In the genomic region with DNA sequence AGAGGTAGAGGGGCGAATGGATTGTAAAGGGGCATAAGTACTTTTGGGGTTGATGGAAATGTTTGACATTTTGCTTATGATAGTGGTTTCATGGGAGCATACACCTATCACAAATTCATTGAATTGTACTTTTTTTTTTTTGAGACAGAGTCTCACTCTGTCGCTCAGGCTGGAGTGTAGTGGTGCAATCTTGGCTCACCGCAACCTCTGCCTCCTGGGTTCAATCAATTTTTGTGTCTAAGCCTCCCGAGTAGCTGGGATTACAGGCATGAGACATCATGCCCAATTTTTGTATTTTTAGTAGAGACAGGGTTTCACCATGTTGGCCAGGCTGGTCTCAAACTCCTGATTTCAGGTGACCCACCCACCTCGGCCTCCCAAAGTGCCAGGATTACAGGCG, we compare ENCODE assay signal across 4 cellular contexts. TPM values are rescaled to one million over a fixed set of nuclear protein-coding genes. Genes with fewer than 3 reads are reported as not detected.
"Had no signal": no experiment of that assay in that cellular context is flagged by ENCODE, and none has a peak within 500 bp of the region (broad histone marks: within the 10 kb centered on the region; RNA-seq: fewer than 3 reads in every experiment).

No MANE protein-coding gene starts in this region.

RNA-seq across cellular contexts. Expression of gene SMYD1, which starts 22.1 kb away (rescaled TPM):
- total RNA-seq: M059J, MCF 10A, NCI-H460 had no signal

RNA-seq across cellular contexts. Expression of gene RNU2-63P, which starts 29.2 kb away (rescaled TPM):
- total RNA-seq: LHCN-M2, M059J had no signal
